1 cellular context compared by ENCODE assay signal in the genomic region with DNA sequence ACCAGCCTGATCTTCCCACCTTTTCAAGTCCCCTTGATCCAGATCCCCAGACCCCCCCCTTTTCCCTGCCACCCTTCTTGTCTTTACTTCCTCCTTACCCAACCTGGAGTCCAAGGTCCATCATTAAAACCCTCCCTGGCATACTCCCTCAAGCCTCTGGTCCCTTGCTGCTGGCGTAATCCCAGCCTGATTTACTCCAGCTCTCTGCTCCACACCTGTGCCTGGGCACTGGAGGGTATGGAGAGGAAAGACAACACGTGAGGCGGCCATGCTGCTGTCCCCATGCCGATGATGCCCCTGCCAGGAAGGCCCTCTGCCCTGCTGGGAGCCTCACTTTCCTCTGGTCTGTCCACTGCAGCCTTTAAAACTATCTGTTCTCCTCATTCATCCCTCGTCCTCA.
TF ChIP-seq lines count a peak whose summit lies in the region.

No MANE protein-coding gene starts in this region.

TF ChIP-seq in HCT116, 20 proteins besides CTCF, POLR2A, EP300 and RAD21:
- no peak for TF ChIP-seq TCF7L2 (IDR thresholded peaks at IDR 0.05; ENCODE audit: borderline replicate concordance, extremely low read depth, insufficient read depth, insufficient read length)
- no peak for TF ChIP-seq ZFX (IDR thresholded peaks at IDR 0.05)
- TF ChIP-seq YY1 (IDR thresholded peaks at IDR 0.05; ENCODE audit: extremely low read depth, insufficient replicate concordance, low read depth, low read length) = no peak
- TF ChIP-seq, protein P1, sequence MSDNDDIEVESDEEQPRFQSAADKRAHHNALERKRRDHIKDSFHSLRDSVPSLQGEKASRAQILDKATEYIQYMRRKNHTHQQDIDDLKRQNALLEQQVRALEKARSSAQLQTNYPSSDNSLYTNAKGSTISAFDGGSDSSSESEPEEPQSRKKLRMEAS (IDR thresholded peaks at IDR 0.05) = no peak
- TF ChIP-seq FOSL1 (IDR thresholded peaks at IDR 0.05; ENCODE audit: low read depth) = no peak
- no peak for TF ChIP-seq EZH2 (IDR thresholded peaks at IDR 0.05)
- TF ChIP-seq EZH2phosphoT487 (IDR thresholded peaks at IDR 0.05; ENCODE audit: borderline replicate concordance) = no peak
- TF ChIP-seq, protein P2, sequence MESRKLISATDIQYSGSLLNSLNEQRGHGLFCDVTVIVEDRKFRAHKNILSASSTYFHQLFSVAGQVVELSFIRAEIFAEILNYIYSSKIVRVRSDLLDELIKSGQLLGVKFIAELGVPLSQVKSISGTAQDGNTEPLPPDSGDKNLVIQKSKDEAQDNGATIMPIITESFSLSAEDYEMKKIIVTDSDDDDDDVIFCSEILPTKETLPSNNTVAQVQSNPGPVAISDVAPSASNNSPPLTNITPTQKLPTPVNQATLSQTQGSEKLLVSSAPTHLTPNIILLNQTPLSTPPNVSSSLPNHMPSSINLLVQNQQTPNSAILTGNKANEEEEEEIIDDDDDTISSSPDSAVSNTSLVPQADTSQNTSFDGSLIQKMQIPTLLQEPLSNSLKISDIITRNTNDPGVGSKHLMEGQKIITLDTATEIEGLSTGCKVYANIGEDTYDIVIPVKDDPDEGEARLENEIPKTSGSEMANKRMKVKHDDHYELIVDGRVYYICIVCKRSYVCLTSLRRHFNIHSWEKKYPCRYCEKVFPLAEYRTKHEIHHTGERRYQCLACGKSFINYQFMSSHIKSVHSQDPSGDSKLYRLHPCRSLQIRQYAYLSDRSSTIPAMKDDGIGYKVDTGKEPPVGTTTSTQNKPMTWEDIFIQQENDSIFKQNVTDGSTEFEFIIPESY (IDR thresholded peaks at IDR 0.05; ENCODE audit: extremely low read depth, insufficient replicate concordance, low read length) = no peak
- TF ChIP-seq SIN3A (IDR thresholded peaks at IDR 0.05; ENCODE audit: low read depth) = no peak
- no peak for TF ChIP-seq SP1 (IDR thresholded peaks at IDR 0.05; ENCODE audit: low read depth)
- TF ChIP-seq ELF1 (IDR thresholded peaks at IDR 0.05; ENCODE audit: borderline replicate concordance, low read depth) = no peak
- no peak for TF ChIP-seq CBX3 (IDR thresholded peaks at IDR 0.05; ENCODE audit: low read depth)
- TF ChIP-seq JUND (IDR thresholded peaks at IDR 0.05) = no peak
- TF ChIP-seq, protein P3, sequence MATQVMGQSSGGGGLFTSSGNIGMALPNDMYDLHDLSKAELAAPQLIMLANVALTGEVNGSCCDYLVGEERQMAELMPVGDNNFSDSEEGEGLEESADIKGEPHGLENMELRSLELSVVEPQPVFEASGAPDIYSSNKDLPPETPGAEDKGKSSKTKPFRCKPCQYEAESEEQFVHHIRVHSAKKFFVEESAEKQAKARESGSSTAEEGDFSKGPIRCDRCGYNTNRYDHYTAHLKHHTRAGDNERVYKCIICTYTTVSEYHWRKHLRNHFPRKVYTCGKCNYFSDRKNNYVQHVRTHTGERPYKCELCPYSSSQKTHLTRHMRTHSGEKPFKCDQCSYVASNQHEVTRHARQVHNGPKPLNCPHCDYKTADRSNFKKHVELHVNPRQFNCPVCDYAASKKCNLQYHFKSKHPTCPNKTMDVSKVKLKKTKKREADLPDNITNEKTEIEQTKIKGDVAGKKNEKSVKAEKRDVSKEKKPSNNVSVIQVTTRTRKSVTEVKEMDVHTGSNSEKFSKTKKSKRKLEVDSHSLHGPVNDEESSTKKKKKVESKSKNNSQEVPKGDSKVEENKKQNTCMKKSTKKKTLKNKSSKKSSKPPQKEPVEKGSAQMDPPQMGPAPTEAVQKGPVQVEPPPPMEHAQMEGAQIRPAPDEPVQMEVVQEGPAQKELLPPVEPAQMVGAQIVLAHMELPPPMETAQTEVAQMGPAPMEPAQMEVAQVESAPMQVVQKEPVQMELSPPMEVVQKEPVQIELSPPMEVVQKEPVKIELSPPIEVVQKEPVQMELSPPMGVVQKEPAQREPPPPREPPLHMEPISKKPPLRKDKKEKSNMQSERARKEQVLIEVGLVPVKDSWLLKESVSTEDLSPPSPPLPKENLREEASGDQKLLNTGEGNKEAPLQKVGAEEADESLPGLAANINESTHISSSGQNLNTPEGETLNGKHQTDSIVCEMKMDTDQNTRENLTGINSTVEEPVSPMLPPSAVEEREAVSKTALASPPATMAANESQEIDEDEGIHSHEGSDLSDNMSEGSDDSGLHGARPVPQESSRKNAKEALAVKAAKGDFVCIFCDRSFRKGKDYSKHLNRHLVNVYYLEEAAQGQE (IDR thresholded peaks at IDR 0.05; ENCODE audit: low read depth) = no peak
